8 cellular contexts compared by ENCODE assay signal in genomic region chr5:14156611-14157493, GRCh38. TPM values are rescaled to one million over a fixed set of nuclear protein-coding genes. Genes with fewer than 3 reads are reported as not detected.
DNase-seq lines count a peak whose midpoint lies in the region; ATAC-seq, FAIRE-seq and TF ChIP-seq lines count a peak whose summit lies in the region.

No MANE protein-coding gene starts in this region.

- no peak for TF ChIP-seq RAD21 in A549 (conservative IDR thresholded peaks at IDR 0.05 in 1 of 2, IDR thresholded peaks at IDR 0.05 in 1 of 2)

- H3K4me3 ChIP-seq in A549 (peak overlapping the region; percentile 30), retinal pigment epithelial cell (ENCODE audit: low read length) (peak overlapping the region; percentile 32)

- 8% methylated on average over 9 of the region's 9 CpGs for WGBS in A549 (ENCODE audit: missing lambda C conversion rate)

- peak overlapping the region; percentile 82 for H3K4me2 ChIP-seq in A549

- TF ChIP-seq POLR2A in A549 (IDR thresholded peaks at IDR 0.05; ENCODE audit: low read length) = no peak

- CTCF ChIA-PET in A549 (lab: Yijun Ruan, JAX) = interaction anchor here (1.0 to 4.3 kb wide), 8 partner anchors 9 to 113 kb away, joined by 3 to 23 read pairs (median 4); partner anchors contain the start of gene TRIO

- no peak for TF ChIP-seq CTCF in A549 (IDR thresholded peaks at IDR 0.05)
- no peak for TF ChIP-seq CTCF in retinal pigment epithelial cell (conservative IDR thresholded peaks at IDR 0.05; ENCODE audit: low read depth, low read length)

- peaks cover 93% of the 10 kb centered on the region for H3K4me1 ChIP-seq in A549

- POLR2A ChIA-PET in A549 (lab: Yijun Ruan, JAX) = interaction anchor here (1.7 to 1.9 kb wide), 3 partner anchors 13 to 33 kb away, joined by 7 to 9 read pairs (median 8); partner anchors contain the start of gene TRIO

- peak overlapping the region; percentile 61 to 82 for H3K27ac ChIP-seq in A549
- peak overlapping the region; percentile 83 for H3K27ac ChIP-seq in epithelial cell of prostate

- peak; percentile 70 to 77 for DNase-seq in A549 (ENCODE audit: low read depth in 1 of 2, low spot score in 1 of 2)
- DNase-seq in NCI-H526 treated with DMSO at 0.1 percent for 48 hours (lab: John Stamatoyannopoulos, UW) = peak; percentile 91
- peak; percentile 84 for DNase-seq in epithelial cell of prostate (ENCODE audit: low read depth, low spot score)
- DNase-seq in retinal pigment epithelial cell (ENCODE audit: low read depth) = peak; percentile 80
- DNase-seq in stimulated activated CD4-positive, alpha-beta T cell treated with anti-CD3 and anti-CD28 coated beads, Interleukin-4, amount 100 ng/mL, for 24 hours = no peak
- DNase-seq in cerebellar cortex (ENCODE audit: low spot score) = no peak

- no peak for FAIRE-seq in A549 (lab: Jason Lieb, UNC)

- ATAC-seq in A549 = peak; percentile 81 to 85
- peak; percentile 59 for ATAC-seq in GM18873 (IDR thresholded peaks at IDR 0.05; ENCODE audit: low FRiP score, unreplicated experiment)
- peak; percentile 64 for ATAC-seq in HG03095 (IDR thresholded peaks at IDR 0.05; ENCODE audit: unreplicated experiment)

- no peak for TF ChIP-seq EP300 in A549 (IDR thresholded peaks at IDR 0.05)

- H3K9me3 ChIP-seq in A549 = no peaks in the 10 kb centered on the region

TF ChIP-seq in A549, 52 proteins besides CTCF, POLR2A, EP300 and RAD21:
- TF ChIP-seq GATA3 (IDR thresholded peaks at IDR 0.05; ENCODE audit: borderline replicate concordance) (peak; percentile 63; the same call in 1 of the 2 replicates), EHMT2 (IDR thresholded peaks at IDR 0.05; ENCODE audit: low read depth) (no peak), ESRRA (IDR thresholded peaks at IDR 0.05; ENCODE audit: borderline replicate concordance, low read length) (no peak), CEBPB (IDR thresholded peaks at IDR 0.05) (peak in 1 of 2 experiments; percentile 63; a peak in 1 of 4 replicates), JUNB (IDR thresholded peaks at IDR 0.05) (0 out of 2 replicates have a peak, but pooled peaks have one; percentile 21), FOSL2 (IDR thresholded peaks at IDR 0.05) (peak; percentile 4; the same call in 1 of the 2 replicates), FOSL2 (CRISPR knock-in tag; IDR thresholded peaks at IDR 0.05) (peak; percentile 49)

RNA-seq across cellular contexts. Expression of gene TRIO, which starts 13.7 kb away (rescaled TPM):
- polyA plus RNA-seq in A549 (2011; rRNA removed) (79.0 and 91.2 TPM in 2 replicates), A549 (2017; fragmentation: RNase III; extraction: RNeasy Plus Mini Kit Qiagen cat#74134 plus additional on column Dnase treatment) (47.5 to 57.9 TPM (median 48.1 TPM) in 3 replicates)
- polyA plus RNA-seq in A549 (2012; cell fraction: cytosol; rRNA removed) = 63.7 and 64.8 TPM in 2 replicates
- 217 and 257 TPM in 2 replicates for polyA plus RNA-seq in A549 (2012; cell fraction: nucleus; rRNA removed)
- polyA minus RNA-seq in A549 (2011; rRNA and poly(A)+ RNA removed) = 263 and 307 TPM in 2 replicates

Comparison
In these comparisons a context has a peak if more than half of its experiments do, and no peak if none do; other contexts are left out.
1. DNase-seq: peak in A549 (2 of 2), NCI-H526 treated with DMSO at 0.1 percent for 48 hours (single experiment), epithelial cell of prostate (single experiment) and retinal pigment epithelial cell (single experiment); none in stimulated activated CD4-positive, alpha-beta T cell treated with anti-CD3 and anti-CD28 coated beads, Interleukin-4, amount 100 ng/mL, for 24 hours (single experiment) and cerebellar cortex (single experiment).
2. Peak in every context shown above with its lines, with median percentiles within 50 percentile points of each other: ATAC-seq.